ENCODE assay signal across 31 cellular contexts in genomic region chr10:119796039-119796438, GRCh38.
"Had no signal": no experiment of that assay in that cellular context is flagged by ENCODE, and none has a peak within 500 bp of the region (broad histone marks: within the 10 kb centered on the region; RNA-seq: fewer than 3 reads in every experiment).

No MANE protein-coding gene starts in this region.

- H3K27ac ChIP-seq: neural progenitor cell, ovary, parathyroid adenoma, psoas muscle, spleen, suprapubic skin, testis, tibial artery, transverse colon, upper lobe of right lung, uterus had no signal

- DNase-seq: natural killer cell; occipital lobe; ovary; posterior cingulate gyrus; psoas muscle; right cardiac atrium; spleen; stimulated activated CD4-positive, alpha-beta T cell treated with anti-CD3 and anti-CD28 coated beads, Interleukin-12 subunit alpha, Interleukin-12 subunit beta, amount 100 ng/mL, for 4 hours; stimulated activated CD4-positive, alpha-beta T cell treated with anti-CD3 and anti-CD28 coated beads, Interleukin-1b, Interleukin-23, amount 100 ng/mL, for 48 hours; stimulated activated CD4-positive, alpha-beta T cell treated with anti-CD3 and anti-CD28 coated beads, Interleukin-4, amount 100 ng/mL, for 1 hour; stimulated activated CD4-positive, alpha-beta T cell treated with anti-CD3 and anti-CD28 coated beads, Interleukin-4, amount 100 ng/mL, for 4 hours; stimulated activated CD8-positive, alpha-beta memory T cell treated with anti-CD3 and anti-CD28 coated beads, Interleukin-4, amount 100 ng/mL, for 48 hours; stimulated activated naive CD4-positive, alpha-beta T cell; stimulated activated naive CD8-positive, alpha-beta T cell treated with anti-CD3 and anti-CD28 coated beads, Interleukin-15, amount 100 ng/mL, for 72 hours; stimulated activated naive CD8-positive, alpha-beta T cell treated with anti-CD3 and anti-CD28 coated beads, Interleukin-15, Interleukin-2, amounts not matched to agents 100 U/mL and 50 U/mL, for 24 hours; substantia nigra; testis; tibial artery; transverse colon; upper lobe of right lung; uterus had no signal

- H3K36me3 ChIP-seq: ovary, uterus had no signal

- H3K9ac ChIP-seq: neural progenitor cell, parathyroid adenoma had no signal

- H3K4me3 ChIP-seq: neural progenitor cell, ovary, psoas muscle, skin epidermis, smooth muscle cell, spleen, suprapubic skin, testis, tibial artery, transverse colon, upper lobe of right lung, uterus had no signal

- H2AFZ ChIP-seq: neural progenitor cell, parathyroid adenoma had no signal

- H3K9me3 Mint-ChIP-seq: natural killer cell; nephron; stimulated activated memory B cell treated with anti-CD40 and anti-IgM and Interleukin-4, amounts not matched to agents 10 μg/mL and 1 μg/mL and 100 μg/mL, for 72 hours; stimulated activated naive CD8-positive, alpha-beta T cell treated with anti-CD3 and anti-CD28 coated beads, Interleukin-15, amount 100 ng/mL, for 72 hours; type B pancreatic cell had no signal

- H3K4me3 Mint-ChIP-seq: natural killer cell; nephron; neural progenitor cell; stimulated activated memory B cell treated with anti-CD40 and anti-IgM and Interleukin-4, amounts not matched to agents 10 μg/mL and 1 μg/mL and 100 μg/mL, for 72 hours; stimulated activated naive CD8-positive, alpha-beta T cell treated with anti-CD3 and anti-CD28 coated beads, Interleukin-15, amount 100 ng/mL, for 72 hours; type B pancreatic cell had no signal

- H3K27me3 ChIP-seq: neural progenitor cell, ovary, spleen, suprapubic skin, testis, tibial artery, transverse colon, upper lobe of right lung, uterus had no signal

- H3K9me3 ChIP-seq: ovary, psoas muscle, spleen, suprapubic skin, testis, tibial artery, transverse colon, upper lobe of right lung, uterus had no signal

- H3K4me1 ChIP-seq: neural progenitor cell, parathyroid adenoma, psoas muscle, spleen, suprapubic skin, testis, tibial artery, transverse colon, upper lobe of right lung, uterus had no signal

- ATAC-seq: natural killer cell; psoas muscle; right cardiac atrium; sciatic nerve; stimulated activated memory B cell treated with anti-CD40 and anti-IgM and Interleukin-4, amounts not matched to agents 10 μg/mL and 1 μg/mL and 100 μg/mL, for 72 hours; stimulated activated naive CD8-positive, alpha-beta T cell treated with anti-CD3 and anti-CD28 coated beads, Interleukin-15, amount 100 ng/mL, for 72 hours; stimulated activated naive CD8-positive, alpha-beta T cell treated with anti-CD3 and anti-CD28 coated beads, Interleukin-15, Interleukin-2, amounts not matched to agents 100 U/mL and 50 U/mL, for 24 hours; upper lobe of right lung had no signal

- H3K4me1 Mint-ChIP-seq: nephron had no signal

- H3K4me2 ChIP-seq: neural progenitor cell, smooth muscle cell had no signal

- H3K27ac Mint-ChIP-seq: natural killer cell; nephron; neural progenitor cell; progenitor cell of endocrine pancreas; stimulated activated naive CD8-positive, alpha-beta T cell treated with anti-CD3 and anti-CD28 coated beads, Interleukin-15, amount 100 ng/mL, for 72 hours; type B pancreatic cell had no signal

- H3K27me3 Mint-ChIP-seq: progenitor cell of endocrine pancreas; stimulated activated memory B cell treated with anti-CD40 and anti-IgM and Interleukin-4, amounts not matched to agents 10 μg/mL and 1 μg/mL and 100 μg/mL, for 72 hours; stimulated activated naive CD8-positive, alpha-beta T cell treated with anti-CD3 and anti-CD28 coated beads, Interleukin-15, amount 100 ng/mL, for 72 hours; type B pancreatic cell had no signal
